8 cellular contexts compared by ENCODE assay signal in genomic region chr1:30191154-30191702, GRCh38.
A peak's percentile ranks its signal among the peaks of the same experiment; 100 is the strongest.
DNase-seq lines count a peak whose midpoint lies in the region; ATAC-seq, FAIRE-seq and TF ChIP-seq lines count a peak whose summit lies in the region.

No MANE protein-coding gene starts in this region.

- H3K9me3 ChIP-seq in HEK293 (ENCODE audit: control insufficient read depth, insufficient read depth, low read depth, low read length) (no peaks in the 10 kb centered on the region), SJCRH30 (replicated peaks) (no peaks in the 10 kb centered on the region), small intestine (ENCODE audit: control insufficient read depth, low read depth) (no peaks in the 10 kb centered on the region)

- no peak for TF ChIP-seq CTCF in HEK293 (tag by site-specific recombination; IDR thresholded peaks at IDR 0.05)
- TF ChIP-seq CTCF in coronary artery (IDR thresholded peaks at IDR 0.05), result no peak

- H3K4me3 ChIP-seq in HEK293 (ENCODE audit: low read depth, low read length) (no peak overlapping the region), SJCRH30 (no peak overlapping the region), small intestine (ENCODE audit: low read depth in 1 of 2, low read length in 2 of 2) (no peak overlapping the region), coronary artery (no peak overlapping the region)

- WGBS in small intestine, 3 donors, result 51 to 61% (median 51%) methylated on average over 2 of the region's 2 CpGs

- DNase-seq in SJCRH30, result peak; percentile 63 to 76
- peak; percentile 3 for DNase-seq in small intestine
- DNase-seq in SIG-M5 (lab: John Stamatoyannopoulos, UW), result no peak
- DNase-seq in GOT3 (lab: John Stamatoyannopoulos, UW), result no peak
- DNase-seq in coronary artery (ENCODE audit: low spot score), result no peak

- POLR2A ChIA-PET in HEK293 (lab: Yijun Ruan, JAX), result no interaction called here

- H3K36me3 ChIP-seq in HEK293 (ENCODE audit: control insufficient read depth in 2 of 2, insufficient read depth in 1 of 2, low read length in 2 of 2) (no peaks in the 10 kb centered on the region), SJCRH30 (no peaks in the 10 kb centered on the region), small intestine (ENCODE audit: control insufficient read depth in 2 of 2, insufficient read depth in 2 of 2, low read length in 2 of 2) (no peaks in the 10 kb centered on the region)

- no peaks in the 10 kb centered on the region for H3K27me3 ChIP-seq in SJCRH30
- H3K27me3 ChIP-seq in small intestine (ENCODE audit: control insufficient read depth in 2 of 2, insufficient read depth in 2 of 2, low read length in 2 of 2), result no peaks in the 10 kb centered on the region

- FAIRE-seq in small intestine (lab: Jason Lieb, UNC), result no peak

- CTCF ChIA-PET in HEK293 (lab: Yijun Ruan, JAX), result interaction anchor here (0.7 kb wide), 1 partner anchor 730 kb away, joined by 5 read pairs; no protein-coding TSS in a partner anchor

- ATAC-seq in esophagus mucosa (peak; percentile 88), HG02623 (IDR thresholded peaks at IDR 0.05; ENCODE audit: unreplicated experiment) (no peak)

- no peaks in the 10 kb centered on the region for H3K4me1 ChIP-seq in HEK293 (ENCODE audit: control insufficient read depth, insufficient read depth, low read length)
- peaks cover 30% of the 10 kb centered on the region for H3K4me1 ChIP-seq in SJCRH30
- H3K4me1 ChIP-seq in small intestine (ENCODE audit: control insufficient read depth in 2 of 2, insufficient read depth in 1 of 2, low read depth in 1 of 2, low read length in 1 of 2), result no peaks in the 10 kb centered on the region

- H3K27ac ChIP-seq in HEK293 (ENCODE audit: extremely low read depth, low read depth, low read length) (no peak overlapping the region), SJCRH30 (0 out of 2 replicates have a peak overlapping the region, but pooled peaks have one; percentile 6), small intestine (ENCODE audit: low read depth in 1 of 2, low read length in 1 of 2) (peak overlapping the region in 1 of 2 donors; percentile 63), coronary artery (peak overlapping the region in 1 of 2 donors; percentile 77)

TF ChIP-seq in HEK293, 187 proteins besides CTCF, POLR2A, EP300 and RAD21 (continues in another document):
- TF ChIP-seq, protein P1, sequence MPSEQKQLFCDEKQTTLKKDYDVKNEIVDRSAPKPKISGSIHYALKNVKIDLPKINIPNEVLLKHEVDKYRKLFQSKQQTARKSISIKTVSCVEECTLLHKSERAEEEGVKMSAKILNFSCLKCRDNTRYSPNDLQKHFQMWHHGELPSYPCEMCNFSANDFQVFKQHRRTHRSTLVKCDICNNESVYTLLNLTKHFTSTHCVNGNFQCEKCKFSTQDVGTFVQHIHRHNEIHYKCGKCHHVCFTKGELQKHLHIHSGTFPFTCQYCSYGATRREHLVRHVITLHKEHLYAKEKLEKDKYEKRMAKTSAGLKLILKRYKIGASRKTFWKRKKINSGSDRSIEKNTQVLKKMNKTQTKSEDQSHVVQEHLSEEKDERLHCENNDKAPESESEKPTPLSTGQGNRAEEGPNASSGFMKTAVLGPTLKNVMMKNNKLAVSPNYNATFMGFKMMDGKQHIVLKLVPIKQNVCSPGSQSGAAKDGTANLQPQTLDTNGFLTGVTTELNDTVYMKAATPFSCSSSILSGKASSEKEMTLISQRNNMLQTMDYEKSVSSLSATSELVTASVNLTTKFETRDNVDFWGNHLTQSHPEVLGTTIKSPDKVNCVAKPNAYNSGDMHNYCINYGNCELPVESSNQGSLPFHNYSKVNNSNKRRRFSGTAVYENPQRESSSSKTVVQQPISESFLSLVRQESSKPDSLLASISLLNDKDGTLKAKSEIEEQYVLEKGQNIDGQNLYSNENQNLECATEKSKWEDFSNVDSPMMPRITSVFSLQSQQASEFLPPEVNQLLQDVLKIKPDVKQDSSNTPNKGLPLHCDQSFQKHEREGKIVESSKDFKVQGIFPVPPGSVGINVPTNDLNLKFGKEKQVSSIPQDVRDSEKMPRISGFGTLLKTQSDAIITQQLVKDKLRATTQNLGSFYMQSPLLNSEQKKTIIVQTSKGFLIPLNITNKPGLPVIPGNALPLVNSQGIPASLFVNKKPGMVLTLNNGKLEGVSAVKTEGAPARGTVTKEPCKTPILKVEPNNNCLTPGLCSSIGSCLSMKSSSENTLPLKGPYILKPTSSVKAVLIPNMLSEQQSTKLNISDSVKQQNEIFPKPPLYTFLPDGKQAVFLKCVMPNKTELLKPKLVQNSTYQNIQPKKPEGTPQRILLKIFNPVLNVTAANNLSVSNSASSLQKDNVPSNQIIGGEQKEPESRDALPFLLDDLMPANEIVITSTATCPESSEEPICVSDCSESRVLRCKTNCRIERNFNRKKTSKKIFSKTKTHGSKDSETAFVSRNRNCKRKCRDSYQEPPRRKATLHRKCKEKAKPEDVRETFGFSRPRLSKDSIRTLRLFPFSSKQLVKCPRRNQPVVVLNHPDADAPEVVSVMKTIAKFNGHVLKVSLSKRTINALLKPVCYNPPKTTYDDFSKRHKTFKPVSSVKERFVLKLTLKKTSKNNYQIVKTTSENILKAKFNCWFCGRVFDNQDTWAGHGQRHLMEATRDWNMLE (tag by site-specific recombination; conservative IDR thresholded peaks at IDR 0.05; ENCODE audit: low read depth), result no peak
- TF ChIP-seq ZNF24 (tag by site-specific recombination; IDR thresholded peaks at IDR 0.05) (no peak), ZNF184 (tag by site-specific recombination; IDR thresholded peaks at IDR 0.05) (no peak), SCRT1 (tag by site-specific recombination; IDR thresholded peaks at IDR 0.05; ENCODE audit: borderline replicate concordance) (no peak), KLF1 (tag by site-specific recombination; IDR thresholded peaks at IDR 0.05) (peak; percentile 99), ZNF621 (tag by site-specific recombination; IDR thresholded peaks at IDR 0.05) (no peak), HOXD13 (CRISPR knock-in tag; IDR thresholded peaks at IDR 0.05; ENCODE audit: borderline replicate concordance) (no peak), WT1 (tag by site-specific recombination; IDR thresholded peaks at IDR 0.05) (no peak), KLF16 (tag by site-specific recombination; IDR thresholded peaks at IDR 0.05) (no peak), ZNF398 (tag by site-specific recombination; IDR thresholded peaks at IDR 0.05) (no peak), ZNF354C (tag by site-specific recombination; IDR thresholded peaks at IDR 0.05; ENCODE audit: borderline replicate concordance, low read depth) (no peak), ZNF791 (tag by site-specific recombination; IDR thresholded peaks at IDR 0.05) (no peak), SP3 (tag by site-specific recombination; IDR thresholded peaks at IDR 0.05) (peak; percentile 40; the same call in 1 of the 2 replicates), ZNF585B (tag by site-specific recombination; IDR thresholded peaks at IDR 0.05) (peak; percentile 25), KLF8 (tag by site-specific recombination; IDR thresholded peaks at IDR 0.05) (peak; percentile 48; the same call in 1 of the 2 replicates), KLF9 (tag by site-specific recombination; IDR thresholded peaks at IDR 0.05; ENCODE audit: low read depth) (peak; percentile 82)

Comparison
In these comparisons a context has a peak if more than half of its experiments do, and no peak if none do; other contexts are left out.
1. DNase-seq: peak in SJCRH30 (2 of 2) and small intestine (single experiment); none in SIG-M5 (single experiment), GOT3 (single experiment) and coronary artery (single experiment).